8 cellular contexts compared by ENCODE assay signal in genomic region chr12:13278249-13278787, GRCh38.
DNase-seq lines count a peak whose midpoint lies in the region; ATAC-seq and TF ChIP-seq lines count a peak whose summit lies in the region.

No MANE protein-coding gene starts in this region.

- peak; percentile 99 for TF ChIP-seq CTCF in AG09309 (IDR thresholded peaks at IDR 0.05; ENCODE audit: control insufficient read depth, insufficient read depth, low read depth, low read length, missing control alignments)
- TF ChIP-seq CTCF in type B pancreatic cell (conservative IDR thresholded peaks at IDR 0.05): peak; percentile 99

- H3K9me3 ChIP-seq in HUES6 (ENCODE audit: control insufficient read depth, insufficient read depth, low read depth, low read length): no peaks in the 10 kb centered on the region

- H3K4me3 Mint-ChIP-seq in activated naive CD4-positive, alpha-beta T cell treated with anti-CD3 and anti-CD28 coated beads, Interleukin-2, amount 10 ng/mL, durations not matched to agents 7 days and 5 days: no peak overlapping the region
- peak overlapping the region; percentile 52 for H3K4me3 Mint-ChIP-seq in type B pancreatic cell

- H3K27me3 ChIP-seq in HUES6 (ENCODE audit: control insufficient read depth, insufficient read depth, low read length): peaks cover 24% of the 10 kb centered on the region

- H3K4me1 Mint-ChIP-seq in activated naive CD4-positive, alpha-beta T cell treated with anti-CD3 and anti-CD28 coated beads, Interleukin-2, amount 10 ng/mL, durations not matched to agents 7 days and 5 days: peaks cover 2% of the 10 kb centered on the region
- peaks cover 11% of the 10 kb centered on the region for H3K4me1 Mint-ChIP-seq in type B pancreatic cell (ENCODE audit: unreplicated experiment)

- H3K27ac Mint-ChIP-seq in activated naive CD4-positive, alpha-beta T cell treated with anti-CD3 and anti-CD28 coated beads, Interleukin-2, amount 10 ng/mL, durations not matched to agents 7 days and 5 days: no peak overlapping the region
- peak overlapping the region; percentile 26 for H3K27ac Mint-ChIP-seq in type B pancreatic cell

- CTCF ChIA-PET in activated naive CD4-positive, alpha-beta T cell treated with anti-CD3 and anti-CD28 coated beads, Interleukin-2, amount 10 ng/mL, durations not matched to agents 7 days and 5 days (lab: Charles Lee): interaction anchor here (0.7 to 2.2 kb wide), 11 partner anchors 9 to 889 kb away, joined by 3 to 8 read pairs (median 4); no protein-coding TSS in a partner anchor

- intact Hi-C loops in Right ventricle myocardium inferior (cut with DNase I): loop anchor here (5.0 kb wide), 2 partner anchors 254 to 384 kb away; no protein-coding TSS in a partner anchor
- intact Hi-C loops in posterior cingulate gyrus (cut with DNase I): loop anchor here (1.0 to 10.0 kb wide), 4 partner anchors 259 to 889 kb away; no protein-coding TSS in a partner anchor

- H3K27me3 Mint-ChIP-seq in activated naive CD4-positive, alpha-beta T cell treated with anti-CD3 and anti-CD28 coated beads, Interleukin-2, amount 10 ng/mL, durations not matched to agents 7 days and 5 days: peaks cover 33% of the 10 kb centered on the region
- peaks cover 32% of the 10 kb centered on the region for H3K27me3 Mint-ChIP-seq in type B pancreatic cell

- peaks cover 14% of the 10 kb centered on the region for H3K4me1 ChIP-seq in HUES6 (ENCODE audit: control insufficient read depth, insufficient read depth, low read length)

- H3K27ac ChIP-seq in HUES6 (ENCODE audit: low read depth, low read length): no peak overlapping the region

- H3K36me3 Mint-ChIP-seq in activated naive CD4-positive, alpha-beta T cell treated with anti-CD3 and anti-CD28 coated beads, Interleukin-2, amount 10 ng/mL, durations not matched to agents 7 days and 5 days: no peaks in the 10 kb centered on the region
- no peaks in the 10 kb centered on the region for H3K36me3 Mint-ChIP-seq in type B pancreatic cell

- ATAC-seq in GM18907 (IDR thresholded peaks at IDR 0.05; ENCODE audit: unreplicated experiment): peak; percentile 77
- ATAC-seq in Right ventricle myocardium inferior: peak; percentile 95

- DNase-seq in AG09309 (ENCODE audit: low read depth): no peak
- DNase-seq in SHP77 treated with DMSO at 0.1 percent for 48 hours (lab: John Stamatoyannopoulos, UW): peak; percentile 1
- DNase-seq in activated naive CD4-positive, alpha-beta T cell treated with anti-CD3 and anti-CD28 coated beads, Interleukin-2, amount 10 ng/mL, durations not matched to agents 7 days and 5 days: peak; percentile 67
- DNase-seq in Right ventricle myocardium inferior (ENCODE audit: missing footprints): peak; percentile 85
- peak; percentile 57 to 97 (median 78) for DNase-seq in posterior cingulate gyrus
- DNase-seq in type B pancreatic cell (ENCODE audit: extremely low spot score, unreplicated experiment): peak; percentile 90

- no peak overlapping the region for H3K4me3 ChIP-seq in AG09309 (ENCODE audit: control insufficient read depth, low read depth, low read length)
- H3K4me3 ChIP-seq in HUES6 (ENCODE audit: low read depth, low read length): 0 out of 2 replicates have a peak overlapping the region, but pooled peaks have one; percentile 2

- H3K9me3 Mint-ChIP-seq in activated naive CD4-positive, alpha-beta T cell treated with anti-CD3 and anti-CD28 coated beads, Interleukin-2, amount 10 ng/mL, durations not matched to agents 7 days and 5 days: peaks cover 3% of the 10 kb centered on the region
- no peaks in the 10 kb centered on the region for H3K9me3 Mint-ChIP-seq in type B pancreatic cell

- peak overlapping the region; percentile 6 for H3K9ac ChIP-seq in HUES6 (ENCODE audit: low read length)

- H3K36me3 ChIP-seq in HUES6 (ENCODE audit: control insufficient read depth, insufficient read depth, low read length): no peaks in the 10 kb centered on the region
